In the genomic region with DNA sequence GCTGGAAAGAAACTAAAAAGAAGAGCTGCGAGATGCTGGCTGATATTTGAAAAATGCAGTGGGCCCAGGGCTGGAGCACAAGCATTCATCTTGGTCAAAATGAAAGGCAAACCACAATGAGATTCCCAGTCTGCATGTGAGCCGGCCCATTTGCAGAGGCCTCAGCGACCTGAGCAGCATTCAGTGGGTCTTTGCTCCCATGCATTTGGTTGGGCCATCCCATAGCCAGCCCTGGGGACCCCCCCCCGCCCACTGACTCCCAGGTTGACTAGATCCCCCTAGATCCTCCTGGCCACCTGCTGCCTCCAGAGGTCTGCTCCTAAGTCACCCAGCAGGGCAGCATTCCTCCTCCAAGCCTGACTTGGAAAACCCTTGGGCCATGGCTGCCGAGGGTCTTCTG, we compare ENCODE assay signal across 31 cellular contexts. TPM values are rescaled to one million over a fixed set of nuclear protein-coding genes. Genes with fewer than 3 reads are reported as not detected.
"Had no signal": no experiment of that assay in that cellular context is flagged by ENCODE, and none has a peak within 500 bp of the region (broad histone marks: within the 10 kb centered on the region; RNA-seq: fewer than 3 reads in every experiment).

No MANE protein-coding gene starts in this region.

- H3K9me3 Mint-ChIP-seq: activated B cell treated with CpG ODN at 0.5 μM for 24 hours; activated CD8-positive, alpha-beta T cell treated with anti-CD3 and anti-CD28 coated beads for 36 hours; activated naive CD4-positive, alpha-beta T cell treated with anti-CD3 and anti-CD28 coated beads for 36 hours; activated naive CD4-positive, alpha-beta T cell treated with anti-CD3 and anti-CD28 coated beads, Interleukin-2, amount 50 U/mL, for 24 hours; activated naive CD8-positive, alpha-beta T cell treated with anti-CD3 and anti-CD28 coated beads for 36 hours; activated naive CD8-positive, alpha-beta T cell treated with anti-CD3 and anti-CD28 coated beads, Interleukin-2, amount 50 U/mL, for 24 hours; activated T-cell treated with anti-CD3 and anti-CD28 coated beads, Interleukin-2, amount 50 U/mL, for 72 hours; T-helper 2 cell treated with Interferon-gamma antibody and Interleukin-4, amounts not matched to agents 5 μg/mL and 100 μg/mL, for 36 hours had no signal

- DNase-seq: activated B cell treated with CpG ODN at 0.5 μM for 24 hours; activated CD4-positive, alpha-beta T cell treated with anti-CD3 and anti-CD28 coated beads for 48 hours; activated CD4-positive, alpha-beta T cell treated with anti-CD3 and anti-CD28 coated beads, Interleukin-2, amount 50 U/mL, for 1 hour; activated CD4-positive, alpha-beta T cell treated with anti-CD3 and anti-CD28 coated beads, Interleukin-2, amount 50 U/mL, for 48 hours; activated CD8-positive, alpha-beta T cell treated with anti-CD3 and anti-CD28 coated beads for 36 hours; activated naive CD4-positive, alpha-beta T cell treated with anti-CD3 and anti-CD28 coated beads for 36 hours; activated naive CD8-positive, alpha-beta T cell treated with anti-CD3 and anti-CD28 coated beads for 36 hours; activated naive CD8-positive, alpha-beta T cell treated with anti-CD3 and anti-CD28 coated beads, Interleukin-2, amount 50 U/mL, for 24 hours; activated T-cell treated with anti-CD3 and anti-CD28 coated beads, Interleukin-2, amount 50 U/mL, for 1 hour; activated T-cell treated with anti-CD3 and anti-CD28 coated beads, Interleukin-2, amount 50 U/mL, for 72 hours; amygdala; aorta; caudate nucleus; cortex of kidney; dermis blood vessel endothelial cell; effector CD8-positive, alpha-beta T cell; foreskin fibroblast; T-helper 1 cell; T-helper 17 cell; T1000; WERI-Rb-1 had no signal

- FAIRE-seq: colon, endometrium, endothelial cell of umbilical vein, frontal cortex had no signal

- H3K4me3 Mint-ChIP-seq: activated B cell treated with CpG ODN at 0.5 μM for 24 hours; activated CD8-positive, alpha-beta T cell treated with anti-CD3 and anti-CD28 coated beads for 36 hours; activated naive CD4-positive, alpha-beta T cell treated with anti-CD3 and anti-CD28 coated beads for 36 hours; activated naive CD4-positive, alpha-beta T cell treated with anti-CD3 and anti-CD28 coated beads, Interleukin-2, amount 50 U/mL, for 24 hours; activated naive CD8-positive, alpha-beta T cell treated with anti-CD3 and anti-CD28 coated beads for 36 hours; activated naive CD8-positive, alpha-beta T cell treated with anti-CD3 and anti-CD28 coated beads, Interleukin-2, amount 50 U/mL, for 24 hours; activated T-cell treated with anti-CD3 and anti-CD28 coated beads, Interleukin-2, amount 50 U/mL, for 72 hours; T-helper 17 cell; T-helper 2 cell treated with Interferon-gamma antibody and Interleukin-4, amounts not matched to agents 5 μg/mL and 100 μg/mL, for 36 hours had no signal

- H3K4me1 Mint-ChIP-seq: activated B cell treated with CpG ODN at 0.5 μM for 24 hours; activated naive CD4-positive, alpha-beta T cell treated with anti-CD3 and anti-CD28 coated beads, Interleukin-2, amount 50 U/mL, for 24 hours; activated naive CD8-positive, alpha-beta T cell treated with anti-CD3 and anti-CD28 coated beads for 36 hours; activated naive CD8-positive, alpha-beta T cell treated with anti-CD3 and anti-CD28 coated beads, Interleukin-2, amount 50 U/mL, for 24 hours had no signal

- H3K27ac Mint-ChIP-seq: activated B cell treated with CpG ODN at 0.5 μM for 24 hours; activated CD8-positive, alpha-beta T cell treated with anti-CD3 and anti-CD28 coated beads for 36 hours; activated naive CD4-positive, alpha-beta T cell treated with anti-CD3 and anti-CD28 coated beads for 36 hours; activated naive CD4-positive, alpha-beta T cell treated with anti-CD3 and anti-CD28 coated beads, Interleukin-2, amount 50 U/mL, for 24 hours; activated naive CD8-positive, alpha-beta T cell treated with anti-CD3 and anti-CD28 coated beads for 36 hours; activated naive CD8-positive, alpha-beta T cell treated with anti-CD3 and anti-CD28 coated beads, Interleukin-2, amount 50 U/mL, for 24 hours; activated T-cell treated with anti-CD3 and anti-CD28 coated beads, Interleukin-2, amount 50 U/mL, for 72 hours; T-helper 17 cell; T-helper 2 cell treated with Interferon-gamma antibody and Interleukin-4, amounts not matched to agents 5 μg/mL and 100 μg/mL, for 36 hours had no signal

- H3K36me3 Mint-ChIP-seq: activated naive CD4-positive, alpha-beta T cell treated with anti-CD3 and anti-CD28 coated beads, Interleukin-2, amount 50 U/mL, for 24 hours; activated naive CD8-positive, alpha-beta T cell treated with anti-CD3 and anti-CD28 coated beads for 36 hours had no signal

RNA-seq across cellular contexts. Expression of a gene that starts 59.8 kb away (rescaled TPM):
- total RNA-seq: activated B cell treated with CpG ODN at 0.5 μM for 24 hours; activated CD8-positive, alpha-beta memory T cell treated with anti-CD3 and anti-CD28 coated beads for 36 hours; activated CD8-positive, alpha-beta T cell treated with anti-CD3 and anti-CD28 coated beads for 36 hours; activated naive CD4-positive, alpha-beta T cell treated with anti-CD3 and anti-CD28 coated beads for 36 hours; activated naive CD8-positive, alpha-beta T cell treated with anti-CD3 and anti-CD28 coated beads for 36 hours; activated T-cell treated with anti-CD3 and anti-CD28 coated beads, Interleukin-2, amount 50 U/mL, for 72 hours; adrenal gland; aorta; chondrocyte; dermis blood vessel endothelial cell; endothelial cell of umbilical vein; T-helper 17 cell had no signal
- polyA plus RNA-seq: aorta, endothelial cell of umbilical vein, esophagus had no signal
